Comparison of ENCODE assay signal across 14 cellular contexts in the genomic region with DNA sequence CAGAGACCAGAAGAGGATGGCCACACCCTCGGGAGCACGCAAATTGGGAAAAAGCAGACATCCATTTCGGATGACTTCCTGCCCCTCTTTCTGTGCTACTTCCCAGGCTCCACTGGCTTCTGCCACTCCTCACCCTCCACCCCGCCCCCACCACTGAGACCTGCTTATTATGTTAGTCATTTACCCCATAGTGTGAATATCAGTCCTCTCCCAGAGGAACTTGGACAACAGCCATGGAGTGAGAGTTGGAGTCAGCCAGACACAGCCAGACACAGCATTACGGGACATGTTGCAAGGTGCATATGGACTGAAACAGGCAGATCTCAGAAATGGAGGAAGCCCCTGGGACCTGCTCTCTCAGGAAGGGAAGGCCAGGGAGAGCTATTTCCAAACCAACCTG. TPM values are rescaled to one million over a fixed set of nuclear protein-coding genes. Genes with fewer than 3 reads are reported as not detected.
DNase-seq lines count a peak whose midpoint lies in the region; ATAC-seq and TF ChIP-seq lines count a peak whose summit lies in the region.
"Had no signal": no experiment of that assay in that cellular context is flagged by ENCODE, and none has a peak within 500 bp of the region (broad histone marks: within the 10 kb centered on the region; RNA-seq: fewer than 3 reads in every experiment).

No MANE protein-coding gene starts in this region.

- peaks cover 25% of the 10 kb centered on the region for H4K20me1 ChIP-seq in hepatocyte (ENCODE audit: insufficient read depth, poor library complexity, severe bottlenecking)

- no peak for TF ChIP-seq EP300 in gastroesophageal sphincter (IDR thresholded peaks at IDR 0.05)

- DNase-seq in DMS 273 (lab: John Stamatoyannopoulos, UW; ENCODE audit: unreplicated experiment) (peak; percentile 35), DMS 273 treated with DMSO at 0.1 percent for 48 hours (lab: John Stamatoyannopoulos, UW) (no peak), amniotic epithelial cell (ENCODE audit: low read depth) (peak; percentile 92), stromal cell of bone marrow (ENCODE audit: low read depth) (peak; percentile 72), SIG-M5 (lab: John Stamatoyannopoulos, UW) (no peak), hepatocyte (ENCODE audit: low spot score) (no peak)
- DNase-seq: activated CD4-positive, alpha-beta memory T cell treated with anti-CD3 and anti-CD28 coated beads, Interleukin-2, amount 10 ng/mL, durations not matched to agents 7 days and 5 days; NCI-H1436 treated with DMSO at 0.1 percent for 48 hours; SJCRH30; stimulated activated CD8-positive, alpha-beta memory T cell treated with anti-CD3 and anti-CD28 coated beads, Interleukin-4, amount 100 ng/mL, for 48 hours had no signal

- 84% methylated on average over 3 of the region's 5 CpGs; no CpG with 5 or more reads in 1 of the 2 donors for WGBS in gastroesophageal sphincter (ENCODE audit: low coverage in 1 of 2), 2 donors
- WGBS in hepatocyte (ENCODE audit: low lambda C conversion rate, missing lambda C conversion rate): 93% methylated on average over 5 of the region's 5 CpGs

- H3K36me3 ChIP-seq in gastroesophageal sphincter (peaks cover 0 to 6% of the 10 kb centered on the region in 2 donors), hepatocyte (replicated peaks; ENCODE audit: insufficient read depth, low read depth) (no peaks in the 10 kb centered on the region)
- H3K36me3 ChIP-seq: cardiac muscle cell, SJCRH30 had no signal

- H3K27ac ChIP-seq in gastroesophageal sphincter (peak overlapping the region in 3 of 4 donors; percentile 60 to 63 (median 62)), hepatocyte (no peak overlapping the region)
- H3K27ac ChIP-seq: 22Rv1, cardiac muscle cell, SJCRH30 had no signal

- no peak for TF ChIP-seq POLR2A in gastroesophageal sphincter (IDR thresholded peaks at IDR 0.05)

- H3K79me2 ChIP-seq in hepatocyte: peaks cover 53% of the 10 kb centered on the region

- H3K27me3 ChIP-seq in gastroesophageal sphincter (no peaks in the 10 kb centered on the region), hepatocyte (no peaks in the 10 kb centered on the region)
- H3K27me3 ChIP-seq: cardiac muscle cell, SJCRH30 had no signal

- TF ChIP-seq CTCF in gastroesophageal sphincter (IDR thresholded peaks at IDR 0.05) (no peak), hepatocyte (IDR thresholded peaks at IDR 0.05; ENCODE audit: poor library complexity) (no peak)

- H3K4me1 ChIP-seq in gastroesophageal sphincter (peaks cover 0 to 59% (median 16%) of the 10 kb centered on the region in 3 donors), hepatocyte (ENCODE audit: insufficient read depth) (no peaks in the 10 kb centered on the region)
- H3K4me1 ChIP-seq: SJCRH30 had no signal

- no peak overlapping the region for H2AFZ ChIP-seq in hepatocyte

- H3K9me2 ChIP-seq in hepatocyte (replicated peaks; ENCODE audit: insufficient read depth): no peaks in the 10 kb centered on the region

- H3K4me3 ChIP-seq in gastroesophageal sphincter: no peak overlapping the region
- H3K4me3 ChIP-seq in hepatocyte: no peak overlapping the region
- H3K4me3 ChIP-seq: cardiac muscle cell, SJCRH30 had no signal

- H3K4me2 ChIP-seq in hepatocyte: no peak overlapping the region

- ATAC-seq in gastroesophageal sphincter (peak; percentile 45), GM18868 (IDR thresholded peaks at IDR 0.05; ENCODE audit: unreplicated experiment) (no peak)

- H3K9me3 ChIP-seq in gastroesophageal sphincter (no peaks in the 10 kb centered on the region), hepatocyte (ENCODE audit: low read depth) (no peaks in the 10 kb centered on the region)
- H3K9me3 ChIP-seq: SJCRH30 had no signal

RNA-seq across cellular contexts. Expression of a gene that starts 51.8 kb away (rescaled TPM):
- total RNA-seq in gastroesophageal sphincter: 100 to 1,000 TPM in 2 of 4 donors, 10 to 100 TPM in 2; 31.4 to 124 (median 78.1) TPM
- 24.0 and 27.9 TPM in 2 replicates for total RNA-seq in hepatocyte
- polyA plus RNA-seq in hepatocyte: 22.1 and 24.9 TPM in 2 replicates

Comparison
In these comparisons a context has a peak if more than half of its experiments do, and no peak if none do; other contexts are left out.
1. DNase-seq: peak in DMS 273 (single experiment), amniotic epithelial cell (single experiment) and stromal cell of bone marrow (single experiment); none in DMS 273 treated with DMSO at 0.1 percent for 48 hours (single experiment), SIG-M5 (single experiment) and hepatocyte (single experiment).